1 cellular context compared by ENCODE assay signal in the genomic region with DNA sequence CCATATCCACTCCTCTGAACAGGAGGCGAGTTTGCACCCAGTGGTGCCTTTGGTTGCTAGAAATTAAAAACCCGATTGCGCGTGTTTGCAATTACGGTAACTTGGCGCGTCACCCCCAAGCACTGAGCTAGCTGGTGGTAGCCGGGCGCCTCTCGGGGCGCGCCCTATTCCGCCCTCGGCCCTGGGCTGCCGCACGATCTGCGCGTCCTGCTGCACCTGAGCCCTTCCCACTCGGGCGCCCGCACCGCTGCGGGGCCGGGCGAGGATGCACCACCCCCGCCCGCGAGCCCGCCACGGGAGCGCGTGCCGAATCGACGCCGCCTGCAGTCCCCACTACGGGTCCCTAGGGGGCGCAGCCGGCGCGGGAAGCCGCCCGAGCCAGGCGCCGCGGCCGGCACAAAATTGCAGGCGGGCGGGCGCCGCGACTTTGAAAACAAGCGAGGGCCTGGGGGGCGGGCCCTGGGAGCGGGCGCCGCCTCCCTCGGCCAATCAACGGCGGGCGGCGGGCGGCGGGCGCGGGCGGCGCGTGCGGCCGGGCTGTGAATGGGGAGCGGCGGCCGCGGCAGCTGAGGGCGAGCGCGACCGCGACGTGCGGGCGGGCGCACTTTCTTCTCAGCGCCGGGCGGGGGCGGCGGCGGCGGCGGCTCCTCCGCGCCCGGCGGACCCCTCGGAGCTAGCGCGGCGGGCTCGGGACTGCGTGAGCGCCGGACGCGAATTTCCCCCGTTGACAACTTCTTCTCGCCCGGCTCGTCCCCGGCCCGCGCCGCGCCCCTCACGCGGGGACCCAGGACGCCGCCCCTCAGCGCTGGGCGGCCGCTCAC.
A peak's percentile ranks its signal among the peaks of the same experiment; 100 is the strongest.
TF ChIP-seq lines count a peak whose summit lies in the region.

A gene with protein sequence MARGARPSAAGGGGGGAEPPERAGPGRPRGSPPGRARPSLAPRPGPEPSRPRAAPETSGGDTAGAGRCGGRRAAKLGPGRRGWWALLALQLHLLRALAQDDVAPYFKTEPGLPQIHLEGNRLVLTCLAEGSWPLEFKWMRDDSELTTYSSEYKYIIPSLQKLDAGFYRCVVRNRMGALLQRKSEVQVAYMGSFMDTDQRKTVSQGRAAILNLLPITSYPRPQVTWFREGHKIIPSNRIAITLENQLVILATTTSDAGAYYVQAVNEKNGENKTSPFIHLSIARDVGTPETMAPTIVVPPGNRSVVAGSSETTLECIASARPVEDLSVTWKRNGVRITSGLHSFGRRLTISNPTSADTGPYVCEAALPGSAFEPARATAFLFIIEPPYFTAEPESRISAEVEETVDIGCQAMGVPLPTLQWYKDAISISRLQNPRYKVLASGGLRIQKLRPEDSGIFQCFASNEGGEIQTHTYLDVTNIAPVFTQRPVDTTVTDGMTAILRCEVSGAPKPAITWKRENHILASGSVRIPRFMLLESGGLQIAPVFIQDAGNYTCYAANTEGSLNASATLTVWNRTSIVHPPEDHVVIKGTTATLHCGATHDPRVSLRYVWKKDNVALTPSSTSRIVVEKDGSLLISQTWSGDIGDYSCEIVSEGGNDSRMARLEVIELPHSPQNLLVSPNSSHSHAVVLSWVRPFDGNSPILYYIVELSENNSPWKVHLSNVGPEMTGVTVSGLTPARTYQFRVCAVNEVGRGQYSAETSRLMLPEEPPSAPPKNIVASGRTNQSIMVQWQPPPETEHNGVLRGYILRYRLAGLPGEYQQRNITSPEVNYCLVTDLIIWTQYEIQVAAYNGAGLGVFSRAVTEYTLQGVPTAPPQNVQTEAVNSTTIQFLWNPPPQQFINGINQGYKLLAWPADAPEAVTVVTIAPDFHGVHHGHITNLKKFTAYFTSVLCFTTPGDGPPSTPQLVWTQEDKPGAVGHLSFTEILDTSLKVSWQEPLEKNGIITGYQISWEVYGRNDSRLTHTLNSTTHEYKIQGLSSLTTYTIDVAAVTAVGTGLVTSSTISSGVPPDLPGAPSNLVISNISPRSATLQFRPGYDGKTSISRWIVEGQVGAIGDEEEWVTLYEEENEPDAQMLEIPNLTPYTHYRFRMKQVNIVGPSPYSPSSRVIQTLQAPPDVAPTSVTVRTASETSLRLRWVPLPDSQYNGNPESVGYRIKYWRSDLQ (N-terminal part only) (plus strand): TSS at position 602 of the 821 bp plus-strand sequence. CDS start 335 bp downstream, outside the sequence.

TF ChIP-seq in GM12878, 131 proteins besides CTCF, POLR2A, EP300 and RAD21 (continues in another document):
- TF ChIP-seq, protein P1, sequence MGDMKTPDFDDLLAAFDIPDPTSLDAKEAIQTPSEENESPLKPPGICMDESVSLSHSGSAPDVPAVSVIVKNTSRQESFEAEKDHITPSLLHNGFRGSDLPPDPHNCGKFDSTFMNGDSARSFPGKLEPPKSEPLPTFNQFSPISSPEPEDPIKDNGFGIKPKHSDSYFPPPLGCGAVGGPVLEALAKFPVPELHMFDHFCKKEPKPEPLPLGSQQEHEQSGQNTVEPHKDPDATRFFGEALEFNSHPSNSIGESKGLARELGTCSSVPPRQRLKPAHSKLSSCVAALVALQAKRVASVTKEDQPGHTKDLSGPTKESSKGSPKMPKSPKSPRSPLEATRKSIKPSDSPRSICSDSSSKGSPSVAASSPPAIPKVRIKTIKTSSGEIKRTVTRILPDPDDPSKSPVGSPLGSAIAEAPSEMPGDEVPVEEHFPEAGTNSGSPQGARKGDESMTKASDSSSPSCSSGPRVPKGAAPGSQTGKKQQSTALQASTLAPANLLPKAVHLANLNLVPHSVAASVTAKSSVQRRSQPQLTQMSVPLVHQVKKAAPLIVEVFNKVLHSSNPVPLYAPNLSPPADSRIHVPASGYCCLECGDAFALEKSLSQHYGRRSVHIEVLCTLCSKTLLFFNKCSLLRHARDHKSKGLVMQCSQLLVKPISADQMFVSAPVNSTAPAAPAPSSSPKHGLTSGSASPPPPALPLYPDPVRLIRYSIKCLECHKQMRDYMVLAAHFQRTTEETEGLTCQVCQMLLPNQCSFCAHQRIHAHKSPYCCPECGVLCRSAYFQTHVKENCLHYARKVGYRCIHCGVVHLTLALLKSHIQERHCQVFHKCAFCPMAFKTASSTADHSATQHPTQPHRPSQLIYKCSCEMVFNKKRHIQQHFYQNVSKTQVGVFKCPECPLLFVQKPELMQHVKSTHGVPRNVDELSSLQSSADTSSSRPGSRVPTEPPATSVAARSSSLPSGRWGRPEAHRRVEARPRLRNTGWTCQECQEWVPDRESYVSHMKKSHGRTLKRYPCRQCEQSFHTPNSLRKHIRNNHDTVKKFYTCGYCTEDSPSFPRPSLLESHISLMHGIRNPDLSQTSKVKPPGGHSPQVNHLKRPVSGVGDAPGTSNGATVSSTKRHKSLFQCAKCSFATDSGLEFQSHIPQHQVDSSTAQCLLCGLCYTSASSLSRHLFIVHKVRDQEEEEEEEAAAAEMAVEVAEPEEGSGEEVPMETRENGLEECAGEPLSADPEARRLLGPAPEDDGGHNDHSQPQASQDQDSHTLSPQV (IDR thresholded peaks at IDR 0.05), result no peak
- TF ChIP-seq SMAD5 (IDR thresholded peaks at IDR 0.05; ENCODE audit: low read depth), result no peak
- TF ChIP-seq BHLHE40 (IDR thresholded peaks at IDR 0.05; ENCODE audit: borderline replicate concordance in 1 of 2, low read depth in 2 of 2, low read length in 1 of 2), result peak; percentile 49 to 85; a peak in 3 of 4 replicates
- no peak for TF ChIP-seq SMAD1 (IDR thresholded peaks at IDR 0.05; ENCODE audit: low read depth, partially characterized antibody)
- no peak for TF ChIP-seq MXI1 (IDR thresholded peaks at IDR 0.05; ENCODE audit: low read depth, low read length)
- TF ChIP-seq ZBED1 (IDR thresholded peaks at IDR 0.05; ENCODE audit: borderline replicate concordance), result no peak
- TF ChIP-seq, protein P2, sequence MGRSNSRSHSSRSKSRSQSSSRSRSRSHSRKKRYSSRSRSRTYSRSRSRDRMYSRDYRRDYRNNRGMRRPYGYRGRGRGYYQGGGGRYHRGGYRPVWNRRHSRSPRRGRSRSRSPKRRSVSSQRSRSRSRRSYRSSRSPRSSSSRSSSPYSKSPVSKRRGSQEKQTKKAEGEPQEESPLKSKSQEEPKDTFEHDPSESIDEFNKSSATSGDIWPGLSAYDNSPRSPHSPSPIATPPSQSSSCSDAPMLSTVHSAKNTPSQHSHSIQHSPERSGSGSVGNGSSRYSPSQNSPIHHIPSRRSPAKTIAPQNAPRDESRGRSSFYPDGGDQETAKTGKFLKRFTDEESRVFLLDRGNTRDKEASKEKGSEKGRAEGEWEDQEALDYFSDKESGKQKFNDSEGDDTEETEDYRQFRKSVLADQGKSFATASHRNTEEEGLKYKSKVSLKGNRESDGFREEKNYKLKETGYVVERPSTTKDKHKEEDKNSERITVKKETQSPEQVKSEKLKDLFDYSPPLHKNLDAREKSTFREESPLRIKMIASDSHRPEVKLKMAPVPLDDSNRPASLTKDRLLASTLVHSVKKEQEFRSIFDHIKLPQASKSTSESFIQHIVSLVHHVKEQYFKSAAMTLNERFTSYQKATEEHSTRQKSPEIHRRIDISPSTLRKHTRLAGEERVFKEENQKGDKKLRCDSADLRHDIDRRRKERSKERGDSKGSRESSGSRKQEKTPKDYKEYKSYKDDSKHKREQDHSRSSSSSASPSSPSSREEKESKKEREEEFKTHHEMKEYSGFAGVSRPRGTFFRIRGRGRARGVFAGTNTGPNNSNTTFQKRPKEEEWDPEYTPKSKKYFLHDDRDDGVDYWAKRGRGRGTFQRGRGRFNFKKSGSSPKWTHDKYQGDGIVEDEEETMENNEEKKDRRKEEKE (IDR thresholded peaks at IDR 0.05), result no peak
- no peak for TF ChIP-seq ETV6 (conservative IDR thresholded peaks at IDR 0.05 in 1 of 2, IDR thresholded peaks at IDR 0.05 in 1 of 2; ENCODE audit: borderline replicate concordance in 1 of 2, low read depth in 1 of 2)
- TF ChIP-seq, protein P3, sequence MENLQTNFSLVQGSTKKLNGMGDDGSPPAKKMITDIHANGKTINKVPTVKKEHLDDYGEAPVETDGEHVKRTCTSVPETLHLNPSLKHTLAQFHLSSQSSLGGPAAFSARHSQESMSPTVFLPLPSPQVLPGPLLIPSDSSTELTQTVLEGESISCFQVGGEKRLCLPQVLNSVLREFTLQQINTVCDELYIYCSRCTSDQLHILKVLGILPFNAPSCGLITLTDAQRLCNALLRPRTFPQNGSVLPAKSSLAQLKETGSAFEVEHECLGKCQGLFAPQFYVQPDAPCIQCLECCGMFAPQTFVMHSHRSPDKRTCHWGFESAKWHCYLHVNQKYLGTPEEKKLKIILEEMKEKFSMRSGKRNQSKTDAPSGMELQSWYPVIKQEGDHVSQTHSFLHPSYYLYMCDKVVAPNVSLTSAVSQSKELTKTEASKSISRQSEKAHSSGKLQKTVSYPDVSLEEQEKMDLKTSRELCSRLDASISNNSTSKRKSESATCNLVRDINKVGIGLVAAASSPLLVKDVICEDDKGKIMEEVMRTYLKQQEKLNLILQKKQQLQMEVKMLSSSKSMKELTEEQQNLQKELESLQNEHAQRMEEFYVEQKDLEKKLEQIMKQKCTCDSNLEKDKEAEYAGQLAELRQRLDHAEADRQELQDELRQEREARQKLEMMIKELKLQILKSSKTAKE (IDR thresholded peaks at IDR 0.05; ENCODE audit: low read depth, poor library complexity, severe bottlenecking), result no peak
- TF ChIP-seq, protein P4, sequence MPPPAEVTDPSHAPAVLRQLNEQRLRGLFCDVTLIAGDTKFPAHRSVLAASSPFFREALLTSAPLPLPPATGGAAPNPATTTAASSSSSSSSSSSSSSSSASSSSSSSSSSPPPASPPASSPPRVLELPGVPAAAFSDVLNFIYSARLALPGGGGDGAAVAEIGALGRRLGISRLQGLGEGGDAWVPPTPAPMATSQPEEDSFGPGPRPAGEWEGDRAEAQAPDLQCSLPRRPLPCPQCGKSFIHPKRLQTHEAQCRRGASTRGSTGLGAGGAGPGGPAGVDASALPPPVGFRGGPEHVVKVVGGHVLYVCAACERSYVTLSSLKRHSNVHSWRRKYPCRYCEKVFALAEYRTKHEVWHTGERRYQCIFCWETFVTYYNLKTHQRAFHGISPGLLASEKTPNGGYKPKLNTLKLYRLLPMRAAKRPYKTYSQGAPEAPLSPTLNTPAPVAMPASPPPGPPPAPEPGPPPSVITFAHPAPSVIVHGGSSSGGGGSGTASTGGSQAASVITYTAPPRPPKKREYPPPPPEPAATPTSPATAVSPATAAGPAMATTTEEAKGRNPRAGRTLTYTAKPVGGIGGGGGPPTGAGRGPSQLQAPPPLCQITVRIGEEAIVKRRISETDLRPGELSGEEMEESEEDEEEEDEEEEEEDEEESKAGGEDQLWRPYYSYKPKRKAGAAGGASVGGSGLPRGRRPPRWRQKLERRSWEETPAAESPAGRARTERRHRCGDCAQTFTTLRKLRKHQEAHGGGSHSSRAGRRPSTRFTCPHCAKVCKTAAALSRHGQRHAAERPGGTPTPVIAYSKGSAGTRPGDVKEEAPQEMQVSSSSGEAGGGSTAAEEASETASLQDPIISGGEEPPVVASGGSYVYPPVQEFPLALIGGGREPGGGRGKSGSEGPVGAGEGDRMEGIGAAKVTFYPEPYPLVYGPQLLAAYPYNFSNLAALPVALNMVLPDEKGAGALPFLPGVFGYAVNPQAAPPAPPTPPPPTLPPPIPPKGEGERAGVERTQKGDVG (CRISPR knock-in tag; IDR thresholded peaks at IDR 0.05), result no peak
- TF ChIP-seq HDAC2 (IDR thresholded peaks at IDR 0.05), result no peak
- no peak for TF ChIP-seq NFXL1 (IDR thresholded peaks at IDR 0.05; ENCODE audit: borderline replicate concordance)
- TF ChIP-seq NBN (IDR thresholded peaks at IDR 0.05), result no peak
- no peak for TF ChIP-seq POLR2AphosphoS5 (IDR thresholded peaks at IDR 0.05; ENCODE audit: low read length)
- TF ChIP-seq ESRRA (IDR thresholded peaks at IDR 0.05; ENCODE audit: low read length), result no peak
- TF ChIP-seq BMI1 (IDR thresholded peaks at IDR 0.05; ENCODE audit: borderline replicate concordance), result no peak
- TF ChIP-seq NR2C2 (IDR thresholded peaks at IDR 0.05; ENCODE audit: borderline replicate concordance, control insufficient read depth, insufficient read length, low read depth), result no peak
- no peak for TF ChIP-seq SREBF2 (IDR thresholded peaks at IDR 0.05; ENCODE audit: low read length)
- 0 out of 2 replicates have a peak, but pooled peaks have one; percentile 23 for TF ChIP-seq SMARCA5 (IDR thresholded peaks at IDR 0.05)
- TF ChIP-seq RUNX3 (IDR thresholded peaks at IDR 0.05; ENCODE audit: low read length), result no peak
- TF ChIP-seq TCF3 (IDR thresholded peaks at IDR 0.05; ENCODE audit: borderline replicate concordance, insufficient read depth, low read depth, low read length), result no peak
- TF ChIP-seq ZZZ3 (IDR thresholded peaks at IDR 0.05; ENCODE audit: control insufficient read depth, insufficient read length, low read depth), result no peak
- no peak for TF ChIP-seq LARP7 (IDR thresholded peaks at IDR 0.05)
- TF ChIP-seq CEBPB (IDR thresholded peaks at IDR 0.05; ENCODE audit: borderline replicate concordance in 1 of 2, low read depth in 2 of 2, low read length in 2 of 2), result no peak
- no peak for TF ChIP-seq CBFB (IDR thresholded peaks at IDR 0.05; ENCODE audit: low read depth)
- no peak for TF ChIP-seq TCF7 (IDR thresholded peaks at IDR 0.05; ENCODE audit: borderline replicate concordance)
- TF ChIP-seq POU2F2 (IDR thresholded peaks at IDR 0.05; ENCODE audit: borderline replicate concordance, low read depth, low read length), result no peak
- TF ChIP-seq MYB (IDR thresholded peaks at IDR 0.05; ENCODE audit: borderline replicate concordance, low read depth, low read length), result no peak
- no peak for TF ChIP-seq CBX3 (IDR thresholded peaks at IDR 0.05; ENCODE audit: borderline replicate concordance, low read depth)
- TF ChIP-seq, protein P5, sequence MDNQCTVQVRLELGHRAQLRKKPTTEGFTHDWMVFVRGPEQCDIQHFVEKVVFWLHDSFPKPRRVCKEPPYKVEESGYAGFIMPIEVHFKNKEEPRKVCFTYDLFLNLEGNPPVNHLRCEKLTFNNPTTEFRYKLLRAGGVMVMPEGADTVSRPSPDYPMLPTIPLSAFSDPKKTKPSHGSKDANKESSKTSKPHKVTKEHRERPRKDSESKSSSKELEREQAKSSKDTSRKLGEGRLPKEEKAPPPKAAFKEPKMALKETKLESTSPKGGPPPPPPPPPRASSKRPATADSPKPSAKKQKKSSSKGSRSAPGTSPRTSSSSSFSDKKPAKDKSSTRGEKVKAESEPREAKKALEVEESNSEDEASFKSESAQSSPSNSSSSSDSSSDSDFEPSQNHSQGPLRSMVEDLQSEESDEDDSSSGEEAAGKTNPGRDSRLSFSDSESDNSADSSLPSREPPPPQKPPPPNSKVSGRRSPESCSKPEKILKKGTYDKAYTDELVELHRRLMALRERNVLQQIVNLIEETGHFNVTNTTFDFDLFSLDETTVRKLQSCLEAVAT (IDR thresholded peaks at IDR 0.05), result no peak
- TF ChIP-seq HCFC1 (IDR thresholded peaks at IDR 0.05; ENCODE audit: low read length), result no peak
- TF ChIP-seq, protein P6, sequence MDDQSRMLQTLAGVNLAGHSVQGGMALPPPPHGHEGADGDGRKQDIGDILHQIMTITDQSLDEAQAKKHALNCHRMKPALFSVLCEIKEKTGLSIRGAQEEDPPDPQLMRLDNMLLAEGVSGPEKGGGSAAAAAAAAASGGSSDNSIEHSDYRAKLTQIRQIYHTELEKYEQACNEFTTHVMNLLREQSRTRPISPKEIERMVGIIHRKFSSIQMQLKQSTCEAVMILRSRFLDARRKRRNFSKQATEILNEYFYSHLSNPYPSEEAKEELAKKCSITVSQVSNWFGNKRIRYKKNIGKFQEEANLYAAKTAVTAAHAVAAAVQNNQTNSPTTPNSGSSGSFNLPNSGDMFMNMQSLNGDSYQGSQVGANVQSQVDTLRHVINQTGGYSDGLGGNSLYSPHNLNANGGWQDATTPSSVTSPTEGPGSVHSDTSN (IDR thresholded peaks at IDR 0.05; ENCODE audit: insufficient replicate concordance, low read depth, low read length), result no peak
- TF ChIP-seq, protein P7, sequence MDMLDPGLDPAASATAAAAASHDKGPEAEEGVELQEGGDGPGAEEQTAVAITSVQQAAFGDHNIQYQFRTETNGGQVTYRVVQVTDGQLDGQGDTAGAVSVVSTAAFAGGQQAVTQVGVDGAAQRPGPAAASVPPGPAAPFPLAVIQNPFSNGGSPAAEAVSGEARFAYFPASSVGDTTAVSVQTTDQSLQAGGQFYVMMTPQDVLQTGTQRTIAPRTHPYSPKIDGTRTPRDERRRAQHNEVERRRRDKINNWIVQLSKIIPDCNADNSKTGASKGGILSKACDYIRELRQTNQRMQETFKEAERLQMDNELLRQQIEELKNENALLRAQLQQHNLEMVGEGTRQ (IDR thresholded peaks at IDR 0.05; ENCODE audit: borderline replicate concordance, low read depth, low read length), result no peak
